Comparison of ENCODE assay signal across 8 cellular contexts in genomic region chr11:119206512-119207299, GRCh38. TPM values are rescaled to one million over a fixed set of nuclear protein-coding genes. Genes with fewer than 3 reads are reported as not detected.
DNase-seq lines count a peak whose midpoint lies in the region; ATAC-seq and TF ChIP-seq lines count a peak whose summit lies in the region.

No MANE protein-coding gene starts in this region.

- H3K4me1 ChIP-seq in DOHH2 (ENCODE audit: control insufficient read depth, low read length) (peaks cover 36% of the 10 kb centered on the region), GM23248 (ENCODE audit: insufficient read depth) (peaks cover 18% of the 10 kb centered on the region; the same call in 1 of the 2 replicates)

- DNase-seq in GM23248 (peak; percentile 68), NAMALWA (ENCODE audit: low spot score) (peak; percentile 65), fibroblast of mammary gland (ENCODE audit: low read depth) (peak; percentile 19), nephron progenitor cell (peak; percentile 81), NCI-H1694 (lab: John Stamatoyannopoulos, UW) (no peak)
- peak; percentile 70 to 73 for DNase-seq in activated T-cell treated with anti-CD3 and anti-CD28 coated beads, Interleukin-2, amount 50 U/mL, for 72 hours

- peak; percentile 28 to 38 for ATAC-seq in activated T-cell treated with anti-CD3 and anti-CD28 coated beads, Interleukin-2, amount 50 U/mL, for 72 hours (replicated peaks in 1 of 2)

- in situ Hi-C loops in GM23248 (cut with MboI) = no loop called here

- WGBS in GM23248 (ENCODE audit: low coverage in 1 of 2, low lambda C conversion rate in 2 of 2, missing lambda C conversion rate in 2 of 2), 2 experiments = 1 to 2% methylated on average over 20 to 40 of the region's 40 CpGs

- H3K9me3 Mint-ChIP-seq in activated T-cell treated with anti-CD3 and anti-CD28 coated beads, Interleukin-2, amount 50 U/mL, for 72 hours = no peaks in the 10 kb centered on the region
- no peaks in the 10 kb centered on the region for H3K9me3 Mint-ChIP-seq in nephron progenitor cell
- no peaks in the 10 kb centered on the region for H3K9me3 Mint-ChIP-seq in stimulated activated naive CD8-positive, alpha-beta T cell treated with anti-CD3 and anti-CD28 coated beads, Interleukin-15, Interleukin-2, amounts not matched to agents 100 ng/mL and 50 ng/mL, for 24 hours

- H2AFZ ChIP-seq in GM23248 = peak overlapping the region; percentile 88

- H3K9me2 ChIP-seq in DOHH2 (replicated peaks; ENCODE audit: control insufficient read depth, low read length) = no peaks in the 10 kb centered on the region
- H3K9me2 ChIP-seq in GM23248 (ENCODE audit: insufficient read depth) = no peaks in the 10 kb centered on the region

- H3K79me2 ChIP-seq in DOHH2 (ENCODE audit: control insufficient read depth, low read length) (peaks cover 55% of the 10 kb centered on the region), GM23248 (ENCODE audit: insufficient read depth) (peaks cover 54% of the 10 kb centered on the region)

- peak overlapping the region; percentile 93 for H3K27ac Mint-ChIP-seq in activated T-cell treated with anti-CD3 and anti-CD28 coated beads, Interleukin-2, amount 50 U/mL, for 72 hours
- H3K27ac Mint-ChIP-seq in nephron progenitor cell = peak overlapping the region; percentile 98
- H3K27ac Mint-ChIP-seq in stimulated activated naive CD8-positive, alpha-beta T cell treated with anti-CD3 and anti-CD28 coated beads, Interleukin-15, Interleukin-2, amounts not matched to agents 100 ng/mL and 50 ng/mL, for 24 hours = peak overlapping the region; percentile 98

- H3K4me3 Mint-ChIP-seq in activated T-cell treated with anti-CD3 and anti-CD28 coated beads, Interleukin-2, amount 50 U/mL, for 72 hours = peak overlapping the region; percentile 98 to 99
- peak overlapping the region; percentile 98 for H3K4me3 Mint-ChIP-seq in nephron progenitor cell
- H3K4me3 Mint-ChIP-seq in stimulated activated naive CD8-positive, alpha-beta T cell treated with anti-CD3 and anti-CD28 coated beads, Interleukin-15, Interleukin-2, amounts not matched to agents 100 ng/mL and 50 ng/mL, for 24 hours = peak overlapping the region; percentile 99

- H3K4me2 ChIP-seq in DOHH2 (ENCODE audit: low read length) (peak overlapping the region; percentile 89), GM23248 (ENCODE audit: unreplicated experiment) (peak overlapping the region; percentile 93)

- H4K20me1 ChIP-seq in DOHH2 (ENCODE audit: control insufficient read depth, insufficient read depth, low read depth, low read length) (0 out of 2 replicates have a peak, but pooled peaks cover 6% of the 10 kb centered on the region), GM23248 (ENCODE audit: insufficient read depth) (0 out of 2 replicates have a peak, but pooled peaks cover 4% of the 10 kb centered on the region)

- H3K27me3 ChIP-seq in DOHH2 (ENCODE audit: control insufficient read depth, low read length) (no peaks in the 10 kb centered on the region), GM23248 (replicated peaks; ENCODE audit: insufficient read depth) (no peaks in the 10 kb centered on the region)

- peak overlapping the region; percentile 89 for H3K9ac ChIP-seq in GM23248

- H3F3A ChIP-seq in DOHH2 (ENCODE audit: control insufficient read depth, insufficient read depth) = peaks cover 27% of the 10 kb centered on the region
- peaks cover 10% of the 10 kb centered on the region for H3F3A ChIP-seq in GM23248 (ENCODE audit: insufficient read depth)

- peaks cover 16% of the 10 kb centered on the region for H3K36me3 ChIP-seq in DOHH2 (ENCODE audit: control insufficient read depth, low read length)
- no peaks in the 10 kb centered on the region for H3K36me3 ChIP-seq in GM23248 (ENCODE audit: low read depth)

- H3K4me1 Mint-ChIP-seq in activated T-cell treated with anti-CD3 and anti-CD28 coated beads, Interleukin-2, amount 50 U/mL, for 72 hours (ENCODE audit: low read depth) = peaks cover 39% of the 10 kb centered on the region
- peaks cover 42% of the 10 kb centered on the region for H3K4me1 Mint-ChIP-seq in nephron progenitor cell
- H3K4me1 Mint-ChIP-seq in stimulated activated naive CD8-positive, alpha-beta T cell treated with anti-CD3 and anti-CD28 coated beads, Interleukin-15, Interleukin-2, amounts not matched to agents 100 ng/mL and 50 ng/mL, for 24 hours (ENCODE audit: low read depth) = peaks cover 39% of the 10 kb centered on the region

- H3K27ac ChIP-seq in DOHH2 (ENCODE audit: low read depth, low read length) = peak overlapping the region; percentile 71
- peak overlapping the region; percentile 75 for H3K27ac ChIP-seq in GM23248

- TF ChIP-seq CTCF in DOHH2 (IDR thresholded peaks at IDR 0.05; ENCODE audit: low read depth, low read length, poor library complexity, severe bottlenecking) (no peak), fibroblast of mammary gland (conservative IDR thresholded peaks at IDR 0.05; ENCODE audit: control insufficient read depth, insufficient read depth, low read depth, low read length) (no peak), nephron progenitor cell (IDR thresholded peaks at IDR 0.05) (no peak)

- H3K9me3 ChIP-seq in DOHH2 (ENCODE audit: control insufficient read depth, insufficient read depth, low read length) (no peaks in the 10 kb centered on the region), GM23248 (ENCODE audit: low read depth) (no peaks in the 10 kb centered on the region)

- peaks cover 5% of the 10 kb centered on the region in 2 donors for H3K36me3 Mint-ChIP-seq in activated T-cell treated with anti-CD3 and anti-CD28 coated beads, Interleukin-2, amount 50 U/mL, for 72 hours (ENCODE audit: insufficient read depth in 2 of 2)
- H3K36me3 Mint-ChIP-seq in nephron progenitor cell (ENCODE audit: low read depth) = peaks cover 5% of the 10 kb centered on the region
- no peaks in the 10 kb centered on the region for H3K36me3 Mint-ChIP-seq in stimulated activated naive CD8-positive, alpha-beta T cell treated with anti-CD3 and anti-CD28 coated beads, Interleukin-15, Interleukin-2, amounts not matched to agents 100 ng/mL and 50 ng/mL, for 24 hours (ENCODE audit: low read depth)

- H3K4me3 ChIP-seq in DOHH2 (ENCODE audit: low read length) = peak overlapping the region; percentile 100
- peak overlapping the region; percentile 98 for H3K4me3 ChIP-seq in GM23248
- peak overlapping the region; percentile 94 for H3K4me3 ChIP-seq in fibroblast of mammary gland (ENCODE audit: control insufficient read depth, low read depth, low read length)

- H3K27me3 Mint-ChIP-seq in activated T-cell treated with anti-CD3 and anti-CD28 coated beads, Interleukin-2, amount 50 U/mL, for 72 hours (ENCODE audit: low read depth) = no peaks in the 10 kb centered on the region
- H3K27me3 Mint-ChIP-seq in nephron progenitor cell (ENCODE audit: low read depth, poor library complexity) = peaks cover 6% of the 10 kb centered on the region
- H3K27me3 Mint-ChIP-seq in stimulated activated naive CD8-positive, alpha-beta T cell treated with anti-CD3 and anti-CD28 coated beads, Interleukin-15, Interleukin-2, amounts not matched to agents 100 ng/mL and 50 ng/mL, for 24 hours = no peaks in the 10 kb centered on the region

RNA-seq across cellular contexts. Expression of gene CBL, which starts 0.6 kb away (rescaled TPM):
- 7.8 and 8.6 TPM in 2 replicates for total RNA-seq in GM23248 (2014; rRNA removed; shearing (Covaris generic))
- polyA plus RNA-seq in GM23248 (2016; fragmentation: Nextera tagmentation; extraction: Ambion mirVana) = 5.0 and 5.8 TPM in 2 replicates
- total RNA-seq in activated T-cell treated with anti-CD3 and anti-CD28 coated beads, Interleukin-2, amount 50 U/mL, for 72 hours = 10 to 100 TPM; 45.4 to 52.7 TPM

RNA-seq across cellular contexts. Expression of gene NHERF4, which starts 21.4 kb away (rescaled TPM):
- not detected in 2 replicates for total RNA-seq in GM23248 (2014; rRNA removed; shearing (Covaris generic))
- not detected in 2 replicates for polyA plus RNA-seq in GM23248 (2016; fragmentation: Nextera tagmentation; extraction: Ambion mirVana)
- 1 to 10 TPM in 1 of 2 donors, under 1 TPM in 1; 0.76 to 1.1 TPM for total RNA-seq in activated T-cell treated with anti-CD3 and anti-CD28 coated beads, Interleukin-2, amount 50 U/mL, for 72 hours

RNA-seq across cellular contexts. Expression of gene NLRX1, which starts 38.2 kb away (rescaled TPM):
- 19.7 and 28.0 TPM in 2 replicates for total RNA-seq in GM23248 (2014; rRNA removed; shearing (Covaris generic))
- polyA plus RNA-seq in GM23248 (2016; fragmentation: Nextera tagmentation; extraction: Ambion mirVana) = 13.4 and 13.8 TPM in 2 replicates
- total RNA-seq in activated T-cell treated with anti-CD3 and anti-CD28 coated beads, Interleukin-2, amount 50 U/mL, for 72 hours = 10 to 100 TPM; 19.3 to 26.7 TPM

RNA-seq across cellular contexts. Expression of gene ABCG4, which starts 57.9 kb away (rescaled TPM):
- not detected in 2 replicates for total RNA-seq in GM23248 (2014; rRNA removed; shearing (Covaris generic))
- polyA plus RNA-seq in GM23248 (2016; fragmentation: Nextera tagmentation; extraction: Ambion mirVana) = 0.06 and 0.14 TPM in 2 replicates
- under 1 TPM; 0.09 to 0.24 TPM for total RNA-seq in activated T-cell treated with anti-CD3 and anti-CD28 coated beads, Interleukin-2, amount 50 U/mL, for 72 hours
